Comparison of ENCODE assay signal across 16 cellular contexts in genomic region chr16:49631521-49632041, GRCh38.
DNase-seq lines count a peak whose midpoint lies in the region; ATAC-seq, FAIRE-seq and TF ChIP-seq lines count a peak whose summit lies in the region.
"Had no signal": no experiment of that assay in that cellular context is flagged by ENCODE, and none has a peak within 500 bp of the region (broad histone marks: within the 10 kb centered on the region; RNA-seq: fewer than 3 reads in every experiment).

No MANE protein-coding gene starts in this region.

- H3K4me1 Mint-ChIP-seq in astrocyte (ENCODE audit: low read depth, unreplicated experiment) (peaks cover 7% of the 10 kb centered on the region), glutamatergic neuron (ENCODE audit: low read depth, unreplicated experiment) (peaks cover 18% of the 10 kb centered on the region)

- H3K27ac ChIP-seq in left ventricle myocardium inferior (replicated peaks) (no peak overlapping the region), astrocyte (ENCODE audit: low read depth, low read length) (no peak overlapping the region)
- H3K27ac ChIP-seq: breast epithelium, spleen, suprapubic skin had no signal

- no peaks in the 10 kb centered on the region for H3K79me2 ChIP-seq in astrocyte (ENCODE audit: insufficient read depth, low read length)

- H2AFZ ChIP-seq in astrocyte (ENCODE audit: low read depth, low read length): no peak overlapping the region

- H3K27me3 Mint-ChIP-seq in astrocyte (ENCODE audit: low read depth, unreplicated experiment): no peaks in the 10 kb centered on the region
- H3K27me3 Mint-ChIP-seq in glutamatergic neuron (ENCODE audit: unreplicated experiment): peaks cover 4% of the 10 kb centered on the region

- no peak for ATAC-seq in HG03097 (IDR thresholded peaks at IDR 0.05; ENCODE audit: low FRiP score, unreplicated experiment)

- peaks cover 16% of the 10 kb centered on the region for H3K4me1 ChIP-seq in left ventricle myocardium inferior
- no peaks in the 10 kb centered on the region for H3K4me1 ChIP-seq in astrocyte (ENCODE audit: insufficient read depth, low read length)
- H3K4me1 ChIP-seq: breast epithelium, suprapubic skin had no signal

- H3K9me3 ChIP-seq in left ventricle myocardium inferior (replicated peaks) (peaks cover 13% of the 10 kb centered on the region), astrocyte (ENCODE audit: insufficient read depth, low read depth, low read length) (peaks cover 10% of the 10 kb centered on the region)
- H3K9me3 ChIP-seq: breast epithelium, suprapubic skin had no signal

- H3K36me3 Mint-ChIP-seq in astrocyte (ENCODE audit: low read depth, unreplicated experiment): peaks cover 11% of the 10 kb centered on the region
- no peaks in the 10 kb centered on the region for H3K36me3 Mint-ChIP-seq in glutamatergic neuron (ENCODE audit: unreplicated experiment)

- no peak overlapping the region for H3K4me3 Mint-ChIP-seq in astrocyte (ENCODE audit: unreplicated experiment)
- no peak overlapping the region for H3K4me3 Mint-ChIP-seq in glutamatergic neuron (ENCODE audit: unreplicated experiment)

- TF ChIP-seq CTCF in left ventricle myocardium inferior (IDR thresholded peaks at IDR 0.05; ENCODE audit: borderline replicate concordance) (no peak), astrocyte (IDR thresholded peaks at IDR 0.05; ENCODE audit: insufficient read depth, low read depth, low read length) (no peak), glutamatergic neuron (IDR thresholded peaks at IDR 0.05; ENCODE audit: partially characterized antibody, unreplicated experiment) (no peak)

- H4K20me1 ChIP-seq in astrocyte (ENCODE audit: insufficient read depth, low read length): no peaks in the 10 kb centered on the region

- H3K27me3 ChIP-seq in left ventricle myocardium inferior (ENCODE audit: low read depth) (no peaks in the 10 kb centered on the region), astrocyte (ENCODE audit: insufficient read depth, low read length) (no peaks in the 10 kb centered on the region)
- H3K27me3 ChIP-seq: breast epithelium, spleen, suprapubic skin had no signal

- H3K9ac ChIP-seq in astrocyte (ENCODE audit: low read length): no peak overlapping the region

- DNase-seq in cardiac septum (ENCODE audit: low spot score) (peak; percentile 68), left ventricle myocardium inferior (no peak), astrocyte (ENCODE audit: low read depth) (peak; percentile 65), glutamatergic neuron (no peak), stromal cell of bone marrow (ENCODE audit: low read depth) (peak; percentile 75), NCI-H748 treated with DMSO at 0.1 percent for 48 hours (lab: John Stamatoyannopoulos, UW) (no peak), D341Med (ENCODE audit: low spot score) (no peak)
- DNase-seq: activated CD4-positive, CD25-positive, alpha-beta regulatory T cell; activated naive CD4-positive, alpha-beta T cell; DMS153; NCI-H1092; NCI-H345 had no signal

- FAIRE-seq in astrocyte (lab: Jason Lieb, UNC): no peak

- H3K4me3 ChIP-seq in left ventricle myocardium inferior: no peak overlapping the region
- no peak overlapping the region for H3K4me3 ChIP-seq in astrocyte (ENCODE audit: insufficient read depth, low read depth, low read length)
- H3K4me3 ChIP-seq: breast epithelium, spleen, suprapubic skin had no signal

- H3K36me3 ChIP-seq in left ventricle myocardium inferior (peaks cover 25% of the 10 kb centered on the region), astrocyte (ENCODE audit: insufficient read depth, low read length) (no peaks in the 10 kb centered on the region)
- H3K36me3 ChIP-seq: breast epithelium had no signal

- H3K27ac Mint-ChIP-seq in astrocyte (ENCODE audit: unreplicated experiment): no peak overlapping the region
- H3K27ac Mint-ChIP-seq in glutamatergic neuron (ENCODE audit: unreplicated experiment): peak overlapping the region; percentile 26

- no peak overlapping the region for H3K4me2 ChIP-seq in astrocyte (ENCODE audit: low read length)

- intact Hi-C loops in cardiac septum (cut with DNase I) (no loop called here), left ventricle myocardium inferior (cut with micrococcal nuclease) (no loop called here)

- H3K9me3 Mint-ChIP-seq in astrocyte (ENCODE audit: unreplicated experiment): no peaks in the 10 kb centered on the region
- peaks cover 13% of the 10 kb centered on the region for H3K9me3 Mint-ChIP-seq in glutamatergic neuron (ENCODE audit: unreplicated experiment)

Comparison
In these comparisons a context has a peak if more than half of its experiments do, and no peak if none do; other contexts are left out.
1. DNase-seq: peak in cardiac septum (single experiment), astrocyte (single experiment) and stromal cell of bone marrow (single experiment); none in left ventricle myocardium inferior (single experiment), glutamatergic neuron (single experiment), NCI-H748 treated with DMSO at 0.1 percent for 48 hours (single experiment) and D341Med (single experiment).